8 cellular contexts compared by ENCODE assay signal in the genomic region with DNA sequence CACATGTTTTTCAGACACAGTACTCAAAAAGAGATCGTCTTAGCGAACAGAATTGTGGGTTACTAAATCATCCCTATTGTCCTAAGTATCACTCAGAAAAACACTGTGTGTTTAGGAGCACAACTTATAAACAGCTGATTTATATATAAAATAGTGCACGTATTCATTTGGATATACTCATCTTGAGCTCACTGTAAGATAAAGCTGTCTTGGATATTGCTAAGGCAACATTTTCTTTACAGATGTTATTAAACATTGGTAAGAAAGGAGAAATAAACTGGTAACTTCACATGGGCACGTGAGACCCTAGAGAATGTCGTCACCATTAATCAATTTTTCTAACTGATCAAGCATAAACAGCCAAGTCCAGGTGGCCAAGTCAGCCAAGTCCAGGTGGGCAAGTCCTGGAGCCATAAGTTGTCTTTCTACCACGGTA. TPM values are rescaled to one million over a fixed set of nuclear protein-coding genes. Genes with fewer than 3 reads are reported as not detected.
DNase-seq lines count a peak whose midpoint lies in the region; ATAC-seq and TF ChIP-seq lines count a peak whose summit lies in the region.

No MANE protein-coding gene starts in this region.

- peaks cover 68% of the 10 kb centered on the region for H3K79me2 ChIP-seq in GM23248 (ENCODE audit: insufficient read depth)

- H3K36me3 ChIP-seq in GM23248 (ENCODE audit: low read depth) (no peaks in the 10 kb centered on the region; the same call in 1 of the 2 replicates), WERI-Rb-1 (peaks cover 7% of the 10 kb centered on the region), stomach (no peaks in the 10 kb centered on the region)

- no peak for TF ChIP-seq CTCF in WERI-Rb-1 (IDR thresholded peaks at IDR 0.05; ENCODE audit: low read depth, low read length)
- no peak for TF ChIP-seq CTCF in stomach (IDR thresholded peaks at IDR 0.05)

- H3K4me3 ChIP-seq in GM23248 = peak overlapping the region; percentile 84
- H3K4me3 ChIP-seq in WERI-Rb-1 (ENCODE audit: low read depth, low read length) = peak overlapping the region; percentile 96
- peak overlapping the region; percentile 86 for H3K4me3 ChIP-seq in iPS-11a (ENCODE audit: low read depth, low read length)
- H3K4me3 ChIP-seq in stomach = peak overlapping the region; percentile 76 to 95 (median 82)

- peak overlapping the region; percentile 98 for H3K9ac ChIP-seq in GM23248

- H3K4me1 ChIP-seq in GM23248 (ENCODE audit: insufficient read depth) (peaks cover 50% of the 10 kb centered on the region), stomach (peaks cover 12 to 70% (median 52%) of the 10 kb centered on the region in 4 donors)

- peak overlapping the region; percentile 76 for H2AFZ ChIP-seq in GM23248

- H3F3A ChIP-seq in GM23248 (ENCODE audit: insufficient read depth) = peaks cover 47% of the 10 kb centered on the region

- in situ Hi-C loops in GM23248 (cut with MboI) = no loop called here

- no peaks in the 10 kb centered on the region for H3K27me3 ChIP-seq in GM23248 (replicated peaks; ENCODE audit: insufficient read depth)
- H3K27me3 ChIP-seq in WERI-Rb-1 (ENCODE audit: insufficient read depth, low read depth, severe bottlenecking) = no peaks in the 10 kb centered on the region
- H3K27me3 ChIP-seq in stomach = peaks cover 0 to 22% (median 0%) of the 10 kb centered on the region in 3 donors

- peak overlapping the region; percentile 100 for H3K27ac ChIP-seq in GM23248
- no peak overlapping the region for H3K27ac ChIP-seq in WERI-Rb-1
- peak overlapping the region; percentile 90 to 96 (median 91) for H3K27ac ChIP-seq in stomach

- peak overlapping the region; percentile 93 for H3K4me2 ChIP-seq in GM23248 (ENCODE audit: unreplicated experiment)

- no peak for TF ChIP-seq POLR2A in stomach (IDR thresholded peaks at IDR 0.05)

- 4 to 7% methylated on average over 6 of the region's 6 CpGs for WGBS in GM23248 (ENCODE audit: low coverage in 1 of 2, low lambda C conversion rate in 2 of 2, missing lambda C conversion rate in 2 of 2), 2 experiments
- WGBS in stomach, 5 donors = 0 to 7% (median 3%) methylated on average over 6 of the region's 6 CpGs

- H3K9me2 ChIP-seq in GM23248 (ENCODE audit: insufficient read depth) = no peaks in the 10 kb centered on the region

- ATAC-seq in HG02970 (IDR thresholded peaks at IDR 0.05; ENCODE audit: low FRiP score, unreplicated experiment) = no peak

- no peak for TF ChIP-seq EP300 in stomach (IDR thresholded peaks at IDR 0.05)

- intact Hi-C loops in stomach (cut with DNase I; ENCODE audit: low total_unique reads) = no loop called here

- DNase-seq in A172 (ENCODE audit: low spot score) (peak; percentile 18), GM23248 (peak; percentile 22), WERI-Rb-1 (no peak), stomach (no peak), C1 segment of cervical spinal cord (lab: John Stamatoyannopoulos, UW) (no peak)
- DNase-seq in stimulated activated CD4-positive, alpha-beta T cell treated with anti-CD3 and anti-CD28 coated beads, Interleukin-2, amount 100 ng/mL, for 48 hours = no peak

- H3K9me3 ChIP-seq in GM23248 (ENCODE audit: low read depth) (no peaks in the 10 kb centered on the region), WERI-Rb-1 (ENCODE audit: severe bottlenecking) (no peaks in the 10 kb centered on the region), stomach (no peaks in the 10 kb centered on the region)

- no peaks in the 10 kb centered on the region for H4K20me1 ChIP-seq in GM23248 (ENCODE audit: insufficient read depth)

RNA-seq across cellular contexts. Expression of a gene that starts 1.7 kb away (rescaled TPM):
- 63.2 and 75.2 TPM in 2 replicates for total RNA-seq in A172 (2014; rRNA removed; shearing (Covaris generic))
- total RNA-seq in GM23248 (2014; rRNA removed; shearing (Covaris generic)) = 53.2 and 62.6 TPM in 2 replicates
- polyA plus RNA-seq in GM23248 (2016; fragmentation: Nextera tagmentation; extraction: Ambion mirVana) (53.9 and 54.4 TPM in 2 replicates), stomach (10 to 100 TPM; 10.1 to 23.3 (median 19.9) TPM)
- total RNA-seq in stomach = 100 to 1,000 TPM in 3 of 5 donors, 10 to 100 TPM in 2; 75.6 to 662 (median 391) TPM

Comparison
In these comparisons a context has a peak if more than half of its experiments do, and no peak if none do; other contexts are left out.
1. DNase-seq: peak in A172 (single experiment) and GM23248 (single experiment); none in WERI-Rb-1 (single experiment), stomach (single experiment), stimulated activated CD4-positive, alpha-beta T cell treated with anti-CD3 and anti-CD28 coated beads, Interleukin-2, amount 100 ng/mL, for 48 hours (0 of 2) and C1 segment of cervical spinal cord (0 of 14).
2. Peak in every context shown above with its lines, with median percentiles within 50 percentile points of each other: H3K4me3 ChIP-seq.